ENCODE assay signal across 33 cellular contexts in the genomic region with DNA sequence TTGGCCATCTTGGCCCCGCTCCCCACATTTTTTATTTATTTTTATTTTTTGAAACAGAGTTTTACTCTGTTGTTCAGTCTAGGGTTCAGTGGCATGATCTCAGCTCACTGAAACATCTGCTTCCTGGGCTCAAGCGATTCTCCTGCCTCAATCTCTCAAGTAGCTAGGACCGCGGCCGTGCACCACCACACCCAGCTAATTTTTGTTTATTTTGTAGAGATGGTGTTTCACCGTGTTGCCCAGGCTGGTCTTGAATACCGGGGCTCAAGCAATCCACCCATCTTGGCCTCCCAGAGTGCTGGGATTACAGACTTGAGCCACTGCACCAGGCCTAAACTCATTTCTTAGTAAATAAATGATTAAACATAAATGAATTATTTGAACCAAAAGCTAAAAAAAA.
"Had no signal": no experiment of that assay in that cellular context is flagged by ENCODE, and none has a peak within 500 bp of the region (broad histone marks: within the 10 kb centered on the region; RNA-seq: fewer than 3 reads in every experiment).

No MANE protein-coding gene starts in this region.

- DNase-seq: Karpas-422, Kasumi-1, MG63, MM.1S, MV-4-11, NCI-H1048, NCI-H1092, NCI-H1092 treated with DMSO at 0.1 percent for 48 hours, NCI-H1105, NCI-H1105 treated with DMSO at 0.1 percent for 48 hours, NCI-H1417, NCI-H1417 treated with DMSO at 0.1 percent for 48 hours, NCI-H1436, NCI-H1436 treated with DMSO at 0.1 percent for 48 hours, NCI-H146, NCI-H1694, NCI-H1694 treated with DMSO at 0.1 percent for 48 hours, NCI-H187, NCI-H187 treated with DMSO at 0.1 percent for 48 hours, NCI-H1930, NCI-H2029, NCI-H2029 treated with DMSO at 0.1 percent for 48 hours, NCI-H2081, NCI-H2081 treated with DMSO at 0.1 percent for 48 hours, NCI-H2107, NCI-H2171, NCI-H2171 treated with DMSO at 0.1 percent for 48 hours, NCI-H2227 treated with DMSO at 0.1 percent for 48 hours, NCI-H226, NCI-H345, NCI-H446, NCI-H446 treated with DMSO at 0.1 percent for 48 hours, NCI-H510A had no signal
